In genomic region chr20:58447733-58448391, GRCh38 we compare ENCODE assay signal across 9 cellular contexts. TPM values are rescaled to one million over a fixed set of nuclear protein-coding genes. Genes with fewer than 3 reads are reported as not detected.
DNase-seq lines count a peak whose midpoint lies in the region; ATAC-seq and TF ChIP-seq lines count a peak whose summit lies in the region.
"Had no signal": no experiment of that assay in that cellular context is flagged by ENCODE, and none has a peak within 500 bp of the region (broad histone marks: within the 10 kb centered on the region; RNA-seq: fewer than 3 reads in every experiment).

No MANE protein-coding gene starts in this region.

- H4K20me1 ChIP-seq in GM23248 (ENCODE audit: insufficient read depth), result no peaks in the 10 kb centered on the region; the same call in 1 of the 2 replicates
- H4K20me1 ChIP-seq in OCI-LY1 (ENCODE audit: insufficient read depth, low read length), result no peaks in the 10 kb centered on the region

- CTCF ChIA-PET in CD4-positive, alpha-beta T cell (lab: Charles Lee), result interaction anchor here (1.3 kb wide), 1 partner anchor 59 kb away, joined by 3 read pairs; the partner anchor contains the start of gene VAPB

- H3K4me1 ChIP-seq in GM23248 (ENCODE audit: insufficient read depth) (no peaks in the 10 kb centered on the region), OCI-LY1 (ENCODE audit: insufficient read depth, low read length, severe bottlenecking) (no peaks in the 10 kb centered on the region), gastrocnemius medialis (no peaks in the 10 kb centered on the region)

- no peaks in the 10 kb centered on the region for H3K9me3 Mint-ChIP-seq in CD4-positive, alpha-beta T cell
- H3K9me3 Mint-ChIP-seq in activated T-helper 1 cell treated with anti-CD3 and anti-CD28 coated beads, Interleukin-12 subunit alpha, Interleukin-12 subunit beta, Interleukin-2, Interleukin-4 antibody, amounts not matched to agents 30 ng/mL and 10 ng/mL and 1 ng/mL, durations not matched to agents 14 hours and 24 hours and 36 hours, result no peaks in the 10 kb centered on the region
- H3K9me3 Mint-ChIP-seq: stimulated activated naive CD8-positive, alpha-beta T cell treated with anti-CD3 and anti-CD28 coated beads, Interleukin-15, Interleukin-2, amounts not matched to agents 100 ng/mL and 50 ng/mL, for 24 hours had no signal

- H3K36me3 Mint-ChIP-seq in CD4-positive, alpha-beta T cell (ENCODE audit: low read depth), result peaks cover 81% of the 10 kb centered on the region
- peaks cover 26% of the 10 kb centered on the region for H3K36me3 Mint-ChIP-seq in activated T-helper 1 cell treated with anti-CD3 and anti-CD28 coated beads, Interleukin-12 subunit alpha, Interleukin-12 subunit beta, Interleukin-2, Interleukin-4 antibody, amounts not matched to agents 30 ng/mL and 10 ng/mL and 1 ng/mL, durations not matched to agents 14 hours and 24 hours and 36 hours (ENCODE audit: low read depth)

- H3K4me3 ChIP-seq in GM23248 (no peak overlapping the region), OCI-LY1 (ENCODE audit: low read depth, low read length, poor library complexity, severe bottlenecking) (no peak overlapping the region), gastrocnemius medialis (no peak overlapping the region)

- H3K4me2 ChIP-seq in GM23248 (ENCODE audit: unreplicated experiment) (no peak overlapping the region), OCI-LY1 (ENCODE audit: low read length) (no peak overlapping the region)

- H3K27me3 ChIP-seq in CD4-positive, alpha-beta T cell (ENCODE audit: control insufficient read depth, insufficient read depth, low read length), result no peaks in the 10 kb centered on the region
- no peaks in the 10 kb centered on the region for H3K27me3 ChIP-seq in GM23248 (replicated peaks; ENCODE audit: insufficient read depth)
- H3K27me3 ChIP-seq in OCI-LY1 (ENCODE audit: insufficient read depth, low read length), result no peaks in the 10 kb centered on the region
- no peaks in the 10 kb centered on the region for H3K27me3 ChIP-seq in gastrocnemius medialis

- TF ChIP-seq CTCF in CD4-positive, alpha-beta T cell (IDR thresholded peaks at IDR 0.05), result peak; percentile 67
- peak; percentile 82 for TF ChIP-seq CTCF in OCI-LY1 (IDR thresholded peaks at IDR 0.05; ENCODE audit: low read length)
- TF ChIP-seq CTCF in gastrocnemius medialis (IDR thresholded peaks at IDR 0.05 in 4 of 5, conservative IDR thresholded peaks at IDR 0.05 in 1 of 5), result peak; percentile 49 to 72 (median 58)

- no peak for TF ChIP-seq POLR2A in gastrocnemius medialis (IDR thresholded peaks at IDR 0.05)

- POLR2A ChIA-PET in CD4-positive, alpha-beta T cell (lab: Charles Lee), result no interaction called here

- peaks cover 24% of the 10 kb centered on the region; the same call in 1 of the 2 replicates for H3K36me3 ChIP-seq in GM23248 (ENCODE audit: low read depth)
- peaks cover 61% of the 10 kb centered on the region for H3K36me3 ChIP-seq in OCI-LY1 (ENCODE audit: insufficient read depth, low read length)
- H3K36me3 ChIP-seq in gastrocnemius medialis, result peaks cover 0 to 38% of the 10 kb centered on the region in 2 donors

- H3K9ac ChIP-seq in GM23248 (no peak overlapping the region), OCI-LY1 (ENCODE audit: low read length) (no peak overlapping the region)

- H2AFZ ChIP-seq in GM23248, result no peak overlapping the region
- H2AFZ ChIP-seq in OCI-LY1 (ENCODE audit: low read length), result no peak overlapping the region

- intact Hi-C loops in CD4-positive, alpha-beta T cell (cut with DNase I, micrococcal nuclease), result loop anchor here (1.0 to 10.0 kb wide), 2 partner anchors 53 to 211 kb away; no protein-coding TSS in a partner anchor
- intact Hi-C loops in activated T-helper 1 cell treated with anti-CD3 and anti-CD28 coated beads, Interleukin-12 subunit alpha, Interleukin-12 subunit beta, Interleukin-2, Interleukin-4 antibody, amounts not matched to agents 30 ng/mL and 10 ng/mL and 1 ng/mL, durations not matched to agents 14 hours and 24 hours and 36 hours (cut with micrococcal nuclease), result loop anchor here (1.0 to 5.0 kb wide), 2 partner anchors 61 to 211 kb away; partner anchors contain the start of gene VAPB
- intact Hi-C loops in gastrocnemius medialis (cut with DNase I; ENCODE audit: low total_unique reads), result loop anchor here (1.0 to 10.0 kb wide), 2 partner anchors 143 to 211 kb away; partner anchors contain the start of gene RAB22A

- 64 to 67% methylated on average over 7 of the region's 7 CpGs for WGBS in GM23248 (ENCODE audit: low coverage in 1 of 2, low lambda C conversion rate in 2 of 2, missing lambda C conversion rate in 2 of 2), 2 experiments

- H3K27ac Mint-ChIP-seq in CD4-positive, alpha-beta T cell, result no peak overlapping the region
- H3K27ac Mint-ChIP-seq in activated T-helper 1 cell treated with anti-CD3 and anti-CD28 coated beads, Interleukin-12 subunit alpha, Interleukin-12 subunit beta, Interleukin-2, Interleukin-4 antibody, amounts not matched to agents 30 ng/mL and 10 ng/mL and 1 ng/mL, durations not matched to agents 14 hours and 24 hours and 36 hours, result no peak overlapping the region
- H3K27ac Mint-ChIP-seq: stimulated activated naive CD8-positive, alpha-beta T cell treated with anti-CD3 and anti-CD28 coated beads, Interleukin-15, Interleukin-2, amounts not matched to agents 100 ng/mL and 50 ng/mL, for 24 hours had no signal

- H3K27me3 Mint-ChIP-seq in CD4-positive, alpha-beta T cell, result no peaks in the 10 kb centered on the region
- no peaks in the 10 kb centered on the region for H3K27me3 Mint-ChIP-seq in activated T-helper 1 cell treated with anti-CD3 and anti-CD28 coated beads, Interleukin-12 subunit alpha, Interleukin-12 subunit beta, Interleukin-2, Interleukin-4 antibody, amounts not matched to agents 30 ng/mL and 10 ng/mL and 1 ng/mL, durations not matched to agents 14 hours and 24 hours and 36 hours (ENCODE audit: insufficient read depth)
- H3K27me3 Mint-ChIP-seq: stimulated activated naive CD8-positive, alpha-beta T cell treated with anti-CD3 and anti-CD28 coated beads, Interleukin-15, Interleukin-2, amounts not matched to agents 100 ng/mL and 50 ng/mL, for 24 hours had no signal

- ATAC-seq in CD4-positive, alpha-beta T cell (ENCODE audit: poor library complexity), result peak; percentile 90
- ATAC-seq in gastrocnemius medialis, result peak; percentile 56 to 86

- H3K9me3 ChIP-seq in CD4-positive, alpha-beta T cell (ENCODE audit: control insufficient read depth, low read length), result no peaks in the 10 kb centered on the region
- H3K9me3 ChIP-seq in GM23248 (ENCODE audit: low read depth) (no peaks in the 10 kb centered on the region), OCI-LY1 (ENCODE audit: low read length) (no peaks in the 10 kb centered on the region), gastrocnemius medialis (no peaks in the 10 kb centered on the region)

- no peaks in the 10 kb centered on the region for H3K9me2 ChIP-seq in GM23248 (ENCODE audit: insufficient read depth)
- H3K9me2 ChIP-seq in OCI-LY1 (ENCODE audit: low read depth, low read length), result no peaks in the 10 kb centered on the region

- H3K4me3 Mint-ChIP-seq in CD4-positive, alpha-beta T cell, result no peak overlapping the region
- H3K4me3 Mint-ChIP-seq in activated T-helper 1 cell treated with anti-CD3 and anti-CD28 coated beads, Interleukin-12 subunit alpha, Interleukin-12 subunit beta, Interleukin-2, Interleukin-4 antibody, amounts not matched to agents 30 ng/mL and 10 ng/mL and 1 ng/mL, durations not matched to agents 14 hours and 24 hours and 36 hours, result no peak overlapping the region
- H3K4me3 Mint-ChIP-seq: stimulated activated naive CD8-positive, alpha-beta T cell treated with anti-CD3 and anti-CD28 coated beads, Interleukin-15, Interleukin-2, amounts not matched to agents 100 ng/mL and 50 ng/mL, for 24 hours had no signal

- H3F3A ChIP-seq in GM23248 (ENCODE audit: insufficient read depth) (peaks cover 12% of the 10 kb centered on the region; the same call in 1 of the 2 replicates), OCI-LY1 (ENCODE audit: insufficient read depth, low read length) (no peaks in the 10 kb centered on the region)

- H3K27ac ChIP-seq in CD4-positive, alpha-beta T cell (ENCODE audit: low read depth, low read length), result no peak overlapping the region
- H3K27ac ChIP-seq in GM23248 (no peak overlapping the region), OCI-LY1 (ENCODE audit: low read depth, low read length, poor library complexity, severe bottlenecking) (no peak overlapping the region), gastrocnemius medialis (no peak overlapping the region)

- peak; percentile 33 to 60 (median 46) for DNase-seq in CD4-positive, alpha-beta T cell
- DNase-seq in GM23248 (peak; percentile 78), glomerular visceral epithelial cell (ENCODE audit: extremely low spot score) (peak; percentile 68), gastrocnemius medialis (peak; percentile 14 to 53), NCI-H1092 treated with DMSO at 0.1 percent for 48 hours (lab: John Stamatoyannopoulos, UW) (no peak), NCI-H187 treated with DMSO at 0.1 percent for 48 hours (lab: John Stamatoyannopoulos, UW) (no peak)
- peak; percentile 37 for DNase-seq in activated T-helper 1 cell treated with anti-CD3 and anti-CD28 coated beads, Interleukin-12 subunit alpha, Interleukin-12 subunit beta, Interleukin-2, Interleukin-4 antibody, amounts not matched to agents 30 ng/mL and 10 ng/mL and 1 ng/mL, durations not matched to agents 14 hours and 24 hours and 36 hours (ENCODE audit: low spot score)

- H3K79me2 ChIP-seq in GM23248 (ENCODE audit: insufficient read depth) (peaks cover 21% of the 10 kb centered on the region), OCI-LY1 (ENCODE audit: insufficient read depth, low read length) (no peaks in the 10 kb centered on the region)

- in situ Hi-C loops in GM23248 (cut with MboI), result no loop called here
- in situ Hi-C loops in gastrocnemius medialis (cut with MboI; ENCODE audit: low sequenced_read_pairs in 4 of 4), result loop anchor here (10.0 kb wide), 2 partner anchors 203 to 213 kb away; no protein-coding TSS in a partner anchor

- no peaks in the 10 kb centered on the region for H3K4me1 Mint-ChIP-seq in CD4-positive, alpha-beta T cell (ENCODE audit: low read depth)
- H3K4me1 Mint-ChIP-seq in activated T-helper 1 cell treated with anti-CD3 and anti-CD28 coated beads, Interleukin-12 subunit alpha, Interleukin-12 subunit beta, Interleukin-2, Interleukin-4 antibody, amounts not matched to agents 30 ng/mL and 10 ng/mL and 1 ng/mL, durations not matched to agents 14 hours and 24 hours and 36 hours (ENCODE audit: low read depth), result peaks cover 24% of the 10 kb centered on the region

RNA-seq across cellular contexts. Expression of gene VAPB, which starts 58.8 kb away (rescaled TPM):
- total RNA-seq in CD4-positive, alpha-beta T cell, result 10 to 100 TPM; 25.2 to 29.4 TPM
- total RNA-seq in GM23248 (2014; rRNA removed; shearing (Covaris generic)), result 8.8 and 10.0 TPM in 2 replicates
- polyA plus RNA-seq in GM23248 (2016; fragmentation: Nextera tagmentation; extraction: Ambion mirVana), result 34.1 and 37.0 TPM in 2 replicates
- 39.7 and 40.9 TPM in 2 replicates for total RNA-seq in activated T-helper 1 cell treated with anti-CD3 and anti-CD28 coated beads, Interleukin-12 subunit alpha, Interleukin-12 subunit beta, Interleukin-2, Interleukin-4 antibody, amounts not matched to agents 30 ng/mL and 10 ng/mL and 1 ng/mL, durations not matched to agents 14 hours and 24 hours and 36 hours
- total RNA-seq in gastrocnemius medialis, result 10 to 100 TPM; 30.4 to 37.7 (median 32.8) TPM

Comparison
In these comparisons a context has a peak if more than half of its experiments do, and no peak if none do; other contexts are left out.
1. DNase-seq: peak in CD4-positive, alpha-beta T cell (10 of 10), GM23248 (single experiment), activated T-helper 1 cell treated with anti-CD3 and anti-CD28 coated beads, Interleukin-12 subunit alpha, Interleukin-12 subunit beta, Interleukin-2, Interleukin-4 antibody, amounts not matched to agents 30 ng/mL and 10 ng/mL and 1 ng/mL, durations not matched to agents 14 hours and 24 hours and 36 hours (single experiment), glomerular visceral epithelial cell (single experiment) and gastrocnemius medialis (2 of 2); none in NCI-H1092 treated with DMSO at 0.1 percent for 48 hours (single experiment) and NCI-H187 treated with DMSO at 0.1 percent for 48 hours (single experiment).
2. Peak in every context shown above with its lines, with median percentiles within 50 percentile points of each other: CTCF ChIP-seq.